8 cellular contexts compared by ENCODE assay signal in the genomic region with DNA sequence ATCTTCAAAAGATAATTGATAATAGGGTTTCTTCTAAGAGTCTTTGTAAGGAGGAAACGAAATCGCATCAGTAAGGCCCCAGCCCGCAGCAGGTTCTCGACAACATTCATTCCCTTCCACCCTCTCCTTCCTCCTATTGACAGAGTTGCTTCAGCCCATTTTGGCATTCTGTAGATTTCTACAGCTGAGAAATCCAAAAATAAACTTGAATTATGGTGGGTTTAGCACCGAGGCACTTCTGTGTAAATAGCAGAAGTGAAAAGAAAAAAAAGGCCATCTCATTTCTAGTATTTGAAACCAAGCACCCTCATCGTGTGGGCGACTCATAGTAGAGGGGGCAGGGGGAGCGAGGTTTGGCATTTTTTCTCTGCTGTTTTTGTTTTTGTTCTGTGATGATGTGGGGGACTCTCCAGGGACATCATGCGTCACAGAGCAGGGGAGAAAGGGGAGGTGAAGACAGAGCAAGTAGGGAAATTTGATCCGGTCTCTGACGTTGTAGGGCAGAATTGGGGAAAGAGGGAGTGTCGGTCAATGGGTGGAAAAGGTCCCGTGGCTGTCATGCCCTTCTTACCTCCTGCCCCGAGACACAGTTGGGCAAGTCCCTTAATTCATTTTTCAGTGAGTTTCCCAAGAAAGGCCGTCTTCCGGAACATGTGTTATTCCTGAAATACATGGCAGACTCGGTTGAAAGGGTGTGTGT. TPM values are rescaled to one million over a fixed set of nuclear protein-coding genes. Genes with fewer than 3 reads are reported as not detected.
DNase-seq lines count a peak whose midpoint lies in the region; ATAC-seq, FAIRE-seq and TF ChIP-seq lines count a peak whose summit lies in the region.

No MANE protein-coding gene starts in this region.

- DNase-seq in GM19238 (ENCODE audit: insufficient read length, low spot score) (peak; percentile 58), fibroblast of pulmonary artery (ENCODE audit: low read depth) (peak; percentile 53), small intestine (no peak), NK-92 (lab: John Stamatoyannopoulos, UW; ENCODE audit: unreplicated experiment) (no peak), DMS 273 (lab: John Stamatoyannopoulos, UW; ENCODE audit: unreplicated experiment) (no peak)
- peak; percentile 69 to 70 for DNase-seq in activated CD4-positive, alpha-beta T cell treated with anti-CD3 and anti-CD28 coated beads for 4 hours
- DNase-seq in stimulated activated CD8-positive, alpha-beta memory T cell treated with anti-CD3 and anti-CD28 coated beads, Interleukin-4, amount 100 ng/mL, for 24 hours (ENCODE audit: low read depth) = peak; percentile 42

- ATAC-seq in HG03139 (IDR thresholded peaks at IDR 0.05; ENCODE audit: unreplicated experiment) = peak; percentile 52

- H3K4me3 ChIP-seq in fibroblast of pulmonary artery (replicated peaks; ENCODE audit: low read depth, low read length) = no peak overlapping the region
- H3K4me3 ChIP-seq in small intestine (ENCODE audit: low read depth in 1 of 2, low read length in 2 of 2) = no peak overlapping the region

- no peak for FAIRE-seq in small intestine (lab: Jason Lieb, UNC)

- H3K27me3 ChIP-seq in small intestine (ENCODE audit: control insufficient read depth in 2 of 2, insufficient read depth in 2 of 2, low read length in 2 of 2) = no peaks in the 10 kb centered on the region

- H3K36me3 ChIP-seq in small intestine (ENCODE audit: control insufficient read depth in 2 of 2, insufficient read depth in 2 of 2, low read length in 2 of 2) = no peaks in the 10 kb centered on the region

- WGBS in small intestine, 3 donors = 54 to 83% (median 74%) methylated on average over 17 of the region's 17 CpGs

- H3K4me1 ChIP-seq in small intestine (ENCODE audit: control insufficient read depth in 2 of 2, insufficient read depth in 1 of 2, low read depth in 1 of 2, low read length in 1 of 2) = peaks cover 0 to 8% of the 10 kb centered on the region in 2 donors

- peak overlapping the region in 1 of 2 donors; percentile 81 for H3K27ac ChIP-seq in small intestine (ENCODE audit: low read depth in 1 of 2, low read length in 1 of 2)

- no peaks in the 10 kb centered on the region for H3K9me3 ChIP-seq in small intestine (ENCODE audit: control insufficient read depth, low read depth)

- TF ChIP-seq CTCF in fibroblast of pulmonary artery (IDR thresholded peaks at IDR 0.05; ENCODE audit: low read length, missing control alignments) = no peak

RNA-seq across cellular contexts. Expression of a gene that starts 33.8 kb away (rescaled TPM):
- 1 to 10 TPM in 1 of 3 donors, not detected in 2; 1.7 TPM for polyA plus RNA-seq in small intestine

RNA-seq across cellular contexts. Expression of a gene that starts 48.5 kb away (rescaled TPM):
- polyA plus RNA-seq in small intestine = 10 to 100 TPM; 75.4 to 94.8 (median 76.1) TPM

Comparison
In these comparisons a context has a peak if more than half of its experiments do, and no peak if none do; other contexts are left out.
1. DNase-seq: peak in GM19238 (single experiment), activated CD4-positive, alpha-beta T cell treated with anti-CD3 and anti-CD28 coated beads for 4 hours (2 of 2), fibroblast of pulmonary artery (single experiment) and stimulated activated CD8-positive, alpha-beta memory T cell treated with anti-CD3 and anti-CD28 coated beads, Interleukin-4, amount 100 ng/mL, for 24 hours (single experiment); none in small intestine (single experiment), NK-92 (single experiment) and DMS 273 (single experiment).